ENCODE assay signal across 8 cellular contexts in the genomic region with DNA sequence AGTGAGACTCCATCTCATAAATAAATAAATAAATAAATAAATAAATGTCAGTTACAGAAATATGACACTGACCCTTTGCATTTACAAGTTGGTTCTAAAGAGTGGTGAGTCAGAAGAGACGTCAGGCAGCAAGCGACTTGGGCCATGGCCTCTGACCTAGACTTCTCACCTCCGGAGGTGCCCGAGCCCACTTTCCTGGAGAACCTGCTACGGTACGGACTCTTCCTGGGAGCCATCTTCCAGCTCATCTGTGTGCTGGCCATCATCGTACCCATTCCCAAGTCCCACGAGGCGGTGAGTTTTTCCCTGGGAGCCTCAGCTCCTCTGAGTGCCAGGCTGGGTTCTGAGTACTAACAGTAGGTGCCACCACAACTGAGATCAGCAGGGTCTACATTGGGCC. TPM values are rescaled to one million over a fixed set of nuclear protein-coding genes. Genes with fewer than 3 reads are reported as not detected.
"Had no signal": no experiment of that assay in that cellular context is flagged by ENCODE, and none has a peak within 500 bp of the region (broad histone marks: within the 10 kb centered on the region; RNA-seq: fewer than 3 reads in every experiment).

No MANE protein-coding gene starts in this region.

- ATAC-seq: GM23338, HepG2 had no signal

- H3K27ac ChIP-seq: HL-60 had no signal

- H3K4me3 ChIP-seq: GM23338 had no signal

- DNase-seq: H9, HCEC 1CT, KBM-7 had no signal

RNA-seq across cellular contexts. Expression of a gene that starts 39.5 kb away (rescaled TPM):
- total RNA-seq: GM23338, H1, H9, HepG2, HT1080 had no signal
